Comparison of ENCODE assay signal across 1 cellular context in the genomic region with DNA sequence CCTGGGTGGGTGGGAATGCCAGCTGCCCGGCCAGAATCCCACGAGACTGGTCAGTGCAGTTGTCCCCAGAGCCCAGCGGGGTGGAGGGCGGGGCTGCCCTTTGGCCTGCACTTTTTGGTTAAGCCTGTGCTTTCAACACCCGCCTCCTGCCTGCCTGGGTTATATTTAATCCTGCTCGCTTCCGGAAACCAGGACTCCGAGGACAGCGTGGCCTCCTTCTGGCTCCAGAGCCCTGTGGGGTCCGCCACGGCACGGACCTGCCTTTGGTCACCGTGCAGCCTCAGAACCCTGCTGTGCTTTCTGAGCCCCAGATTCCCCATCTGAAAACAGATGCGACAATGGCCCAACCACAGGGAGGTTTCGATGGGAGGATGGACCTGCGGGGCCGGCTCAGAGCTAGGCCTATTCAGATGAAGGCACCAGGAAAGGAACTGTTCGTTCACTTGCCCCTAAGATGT.
A peak's percentile ranks its signal among the peaks of the same experiment; 100 is the strongest.
TF ChIP-seq lines count a peak whose summit lies in the region.

No MANE protein-coding gene starts in this region.

TF ChIP-seq in HepG2, 621 proteins besides CTCF, POLR2A, EP300 and RAD21 (continued from another document):
- TF ChIP-seq, protein P1, sequence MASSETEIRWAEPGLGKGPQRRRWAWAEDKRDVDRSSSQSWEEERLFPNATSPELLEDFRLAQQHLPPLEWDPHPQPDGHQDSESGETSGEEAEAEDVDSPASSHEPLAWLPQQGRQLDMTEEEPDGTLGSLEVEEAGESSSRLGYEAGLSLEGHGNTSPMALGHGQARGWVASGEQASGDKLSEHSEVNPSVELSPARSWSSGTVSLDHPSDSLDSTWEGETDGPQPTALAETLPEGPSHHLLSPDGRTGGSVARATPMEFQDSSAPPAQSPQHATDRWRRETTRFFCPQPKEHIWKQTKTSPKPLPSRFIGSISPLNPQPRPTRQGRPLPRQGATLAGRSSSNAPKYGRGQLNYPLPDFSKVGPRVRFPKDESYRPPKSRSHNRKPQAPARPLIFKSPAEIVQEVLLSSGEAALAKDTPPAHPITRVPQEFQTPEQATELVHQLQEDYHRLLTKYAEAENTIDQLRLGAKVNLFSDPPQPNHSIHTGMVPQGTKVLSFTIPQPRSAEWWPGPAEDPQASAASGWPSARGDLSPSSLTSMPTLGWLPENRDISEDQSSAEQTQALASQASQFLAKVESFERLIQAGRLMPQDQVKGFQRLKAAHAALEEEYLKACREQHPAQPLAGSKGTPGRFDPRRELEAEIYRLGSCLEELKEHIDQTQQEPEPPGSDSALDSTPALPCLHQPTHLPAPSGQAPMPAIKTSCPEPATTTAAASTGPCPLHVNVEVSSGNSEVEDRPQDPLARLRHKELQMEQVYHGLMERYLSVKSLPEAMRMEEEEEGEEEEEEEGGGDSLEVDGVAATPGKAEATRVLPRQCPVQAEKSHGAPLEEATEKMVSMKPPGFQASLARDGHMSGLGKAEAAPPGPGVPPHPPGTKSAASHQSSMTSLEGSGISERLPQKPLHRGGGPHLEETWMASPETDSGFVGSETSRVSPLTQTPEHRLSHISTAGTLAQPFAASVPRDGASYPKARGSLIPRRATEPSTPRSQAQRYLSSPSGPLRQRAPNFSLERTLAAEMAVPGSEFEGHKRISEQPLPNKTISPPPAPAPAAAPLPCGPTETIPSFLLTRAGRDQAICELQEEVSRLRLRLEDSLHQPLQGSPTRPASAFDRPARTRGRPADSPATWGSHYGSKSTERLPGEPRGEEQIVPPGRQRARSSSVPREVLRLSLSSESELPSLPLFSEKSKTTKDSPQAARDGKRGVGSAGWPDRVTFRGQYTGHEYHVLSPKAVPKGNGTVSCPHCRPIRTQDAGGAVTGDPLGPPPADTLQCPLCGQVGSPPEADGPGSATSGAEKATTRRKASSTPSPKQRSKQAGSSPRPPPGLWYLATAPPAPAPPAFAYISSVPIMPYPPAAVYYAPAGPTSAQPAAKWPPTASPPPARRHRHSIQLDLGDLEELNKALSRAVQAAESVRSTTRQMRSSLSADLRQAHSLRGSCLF (CRISPR knock-in tag; IDR thresholded peaks at IDR 0.05; ENCODE audit: borderline replicate concordance) = no peak
- TF ChIP-seq DR1 (CRISPR knock-in tag; IDR thresholded peaks at IDR 0.05) = peak; percentile 80
- peak; percentile 86; the same call in 1 of the 2 replicates for TF ChIP-seq MED13 (CRISPR knock-in tag; IDR thresholded peaks at IDR 0.05)
- TF ChIP-seq TARDBP (CRISPR knock-in tag; IDR thresholded peaks at IDR 0.05) = peak; percentile 74
- TF ChIP-seq SMYD3 (CRISPR knock-in tag; IDR thresholded peaks at IDR 0.05) = no peak
- no peak for TF ChIP-seq PAWR (CRISPR knock-in tag; IDR thresholded peaks at IDR 0.05; ENCODE audit: borderline replicate concordance)
- TF ChIP-seq ZFP37 (CRISPR knock-in tag; IDR thresholded peaks at IDR 0.05; ENCODE audit: borderline replicate concordance) = no peak; the same call in 1 of the 2 replicates
- TF ChIP-seq IRF2 (CRISPR knock-in tag; IDR thresholded peaks at IDR 0.05) = peak; percentile 81
- TF ChIP-seq, protein P2, sequence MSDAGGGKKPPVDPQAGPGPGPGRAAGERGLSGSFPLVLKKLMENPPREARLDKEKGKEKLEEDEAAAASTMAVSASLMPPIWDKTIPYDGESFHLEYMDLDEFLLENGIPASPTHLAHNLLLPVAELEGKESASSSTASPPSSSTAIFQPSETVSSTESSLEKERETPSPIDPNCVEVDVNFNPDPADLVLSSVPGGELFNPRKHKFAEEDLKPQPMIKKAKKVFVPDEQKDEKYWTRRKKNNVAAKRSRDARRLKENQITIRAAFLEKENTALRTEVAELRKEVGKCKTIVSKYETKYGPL (CRISPR knock-in tag; IDR thresholded peaks at IDR 0.05) = 0 out of 2 replicates have a peak, but pooled peaks have one; percentile 32
- 0 out of 2 replicates have a peak, but pooled peaks have one; percentile 31 for TF ChIP-seq RCOR2 (CRISPR knock-in tag; IDR thresholded peaks at IDR 0.05)
- no peak for TF ChIP-seq CC2D1A (CRISPR knock-in tag; IDR thresholded peaks at IDR 0.05)
- no peak for TF ChIP-seq NFRKB (IDR thresholded peaks at IDR 0.05)
- TF ChIP-seq, protein P3, sequence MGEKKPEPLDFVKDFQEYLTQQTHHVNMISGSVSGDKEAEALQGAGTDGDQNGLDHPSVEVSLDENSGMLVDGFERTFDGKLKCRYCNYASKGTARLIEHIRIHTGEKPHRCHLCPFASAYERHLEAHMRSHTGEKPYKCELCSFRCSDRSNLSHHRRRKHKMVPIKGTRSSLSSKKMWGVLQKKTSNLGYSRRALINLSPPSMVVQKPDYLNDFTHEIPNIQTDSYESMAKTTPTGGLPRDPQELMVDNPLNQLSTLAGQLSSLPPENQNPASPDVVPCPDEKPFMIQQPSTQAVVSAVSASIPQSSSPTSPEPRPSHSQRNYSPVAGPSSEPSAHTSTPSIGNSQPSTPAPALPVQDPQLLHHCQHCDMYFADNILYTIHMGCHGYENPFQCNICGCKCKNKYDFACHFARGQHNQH (CRISPR knock-in tag; IDR thresholded peaks at IDR 0.05) = peak; percentile 89
- TF ChIP-seq RELA (CRISPR knock-in tag; IDR thresholded peaks at IDR 0.05) = peak; percentile 71; the same call in 1 of the 2 replicates
- TF ChIP-seq HNF4A (CRISPR knock-in tag; IDR thresholded peaks at IDR 0.05) = peak; percentile 86
- TF ChIP-seq ZNF572 (CRISPR knock-in tag; IDR thresholded peaks at IDR 0.05) = no peak
- TF ChIP-seq, protein P4, sequence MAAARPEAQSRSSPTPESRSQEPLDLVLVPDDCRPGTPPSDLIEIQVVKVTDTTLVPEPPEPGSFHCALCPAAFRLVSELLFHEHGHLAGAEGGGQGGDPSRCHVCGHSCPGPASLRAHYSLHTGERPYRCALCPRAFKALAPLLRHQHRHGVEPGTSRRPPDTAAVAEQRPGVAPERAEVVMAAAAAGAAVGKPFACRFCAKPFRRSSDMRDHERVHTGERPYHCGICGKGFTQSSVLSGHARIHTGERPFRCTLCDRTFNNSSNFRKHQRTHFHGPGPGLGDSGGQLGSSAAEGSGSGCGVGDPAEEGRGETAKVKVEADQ (CRISPR knock-in tag; IDR thresholded peaks at IDR 0.05; ENCODE audit: borderline replicate concordance) = no peak
- TF ChIP-seq HHEX (CRISPR knock-in tag; IDR thresholded peaks at IDR 0.05) = no peak
- TF ChIP-seq, protein P5, sequence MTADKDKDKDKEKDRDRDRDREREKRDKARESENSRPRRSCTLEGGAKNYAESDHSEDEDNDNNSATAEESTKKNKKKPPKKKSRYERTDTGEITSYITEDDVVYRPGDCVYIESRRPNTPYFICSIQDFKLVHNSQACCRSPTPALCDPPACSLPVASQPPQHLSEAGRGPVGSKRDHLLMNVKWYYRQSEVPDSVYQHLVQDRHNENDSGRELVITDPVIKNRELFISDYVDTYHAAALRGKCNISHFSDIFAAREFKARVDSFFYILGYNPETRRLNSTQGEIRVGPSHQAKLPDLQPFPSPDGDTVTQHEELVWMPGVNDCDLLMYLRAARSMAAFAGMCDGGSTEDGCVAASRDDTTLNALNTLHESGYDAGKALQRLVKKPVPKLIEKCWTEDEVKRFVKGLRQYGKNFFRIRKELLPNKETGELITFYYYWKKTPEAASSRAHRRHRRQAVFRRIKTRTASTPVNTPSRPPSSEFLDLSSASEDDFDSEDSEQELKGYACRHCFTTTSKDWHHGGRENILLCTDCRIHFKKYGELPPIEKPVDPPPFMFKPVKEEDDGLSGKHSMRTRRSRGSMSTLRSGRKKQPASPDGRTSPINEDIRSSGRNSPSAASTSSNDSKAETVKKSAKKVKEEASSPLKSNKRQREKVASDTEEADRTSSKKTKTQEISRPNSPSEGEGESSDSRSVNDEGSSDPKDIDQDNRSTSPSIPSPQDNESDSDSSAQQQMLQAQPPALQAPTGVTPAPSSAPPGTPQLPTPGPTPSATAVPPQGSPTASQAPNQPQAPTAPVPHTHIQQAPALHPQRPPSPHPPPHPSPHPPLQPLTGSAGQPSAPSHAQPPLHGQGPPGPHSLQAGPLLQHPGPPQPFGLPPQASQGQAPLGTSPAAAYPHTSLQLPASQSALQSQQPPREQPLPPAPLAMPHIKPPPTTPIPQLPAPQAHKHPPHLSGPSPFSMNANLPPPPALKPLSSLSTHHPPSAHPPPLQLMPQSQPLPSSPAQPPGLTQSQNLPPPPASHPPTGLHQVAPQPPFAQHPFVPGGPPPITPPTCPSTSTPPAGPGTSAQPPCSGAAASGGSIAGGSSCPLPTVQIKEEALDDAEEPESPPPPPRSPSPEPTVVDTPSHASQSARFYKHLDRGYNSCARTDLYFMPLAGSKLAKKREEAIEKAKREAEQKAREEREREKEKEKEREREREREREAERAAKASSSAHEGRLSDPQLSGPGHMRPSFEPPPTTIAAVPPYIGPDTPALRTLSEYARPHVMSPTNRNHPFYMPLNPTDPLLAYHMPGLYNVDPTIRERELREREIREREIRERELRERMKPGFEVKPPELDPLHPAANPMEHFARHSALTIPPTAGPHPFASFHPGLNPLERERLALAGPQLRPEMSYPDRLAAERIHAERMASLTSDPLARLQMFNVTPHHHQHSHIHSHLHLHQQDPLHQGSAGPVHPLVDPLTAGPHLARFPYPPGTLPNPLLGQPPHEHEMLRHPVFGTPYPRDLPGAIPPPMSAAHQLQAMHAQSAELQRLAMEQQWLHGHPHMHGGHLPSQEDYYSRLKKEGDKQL (CRISPR knock-in tag; IDR thresholded peaks at IDR 0.05; ENCODE audit: low read depth) = no peak
- TF ChIP-seq NCOA1 (CRISPR knock-in tag; IDR thresholded peaks at IDR 0.05) = no peak
- no peak for TF ChIP-seq THYN1 (CRISPR knock-in tag; IDR thresholded peaks at IDR 0.05; ENCODE audit: borderline replicate concordance, low read depth)
